8 cellular contexts compared by ENCODE assay signal in genomic region chr21:41880153-41880552, GRCh38. TPM values are rescaled to one million over a fixed set of nuclear protein-coding genes. Genes with fewer than 3 reads are reported as not detected.
DNase-seq lines count a peak whose midpoint lies in the region; ATAC-seq, FAIRE-seq and TF ChIP-seq lines count a peak whose summit lies in the region.

No MANE protein-coding gene starts in this region.

- no peak overlapping the region for H2BK20ac ChIP-seq in H1 (ENCODE audit: low read length)

- no peak overlapping the region for H3K27ac Mint-ChIP-seq in progenitor cell of endocrine pancreas

- peak overlapping the region; percentile 95 for H3K9ac ChIP-seq in OCI-LY3 (ENCODE audit: low read length)
- no peak overlapping the region for H3K9ac ChIP-seq in H1 (replicated peaks in 1 of 4; ENCODE audit: extremely low read depth in 1 of 4, low read depth in 3 of 4, low read length in 3 of 4)

- H3K23ac ChIP-seq in H1 (ENCODE audit: insufficient read length): no peak overlapping the region

- POLR2A ChIA-PET in H1 (lab: Charles Lee; ENCODE audit: partially characterized antibody): interaction anchor here (0.7 to 1.9 kb wide), 6 partner anchors 8 to 81 kb away, joined by 3 to 10 read pairs (median 4); no protein-coding TSS in a partner anchor

- H3K79me2 ChIP-seq in OCI-LY3 (ENCODE audit: low read length): peaks cover 35% of the 10 kb centered on the region
- peaks cover 0 to 28% of the 10 kb centered on the region in 2 experiments; a peak in 2 of 4 replicates for H3K79me2 ChIP-seq in H1 (ENCODE audit: control insufficient read depth in 1 of 2, insufficient read depth in 2 of 2, low read length in 2 of 2)

- H4K8ac ChIP-seq in H1 (ENCODE audit: extremely low read depth, insufficient read depth, low read length): no peak overlapping the region

- H3K4me1 Mint-ChIP-seq in progenitor cell of endocrine pancreas (ENCODE audit: low read depth): peaks cover 8% of the 10 kb centered on the region

- CTCF ChIA-PET in H1 (lab: Charles Lee; ENCODE audit: partially characterized antibody): interaction anchor here (0.7 kb wide), 1 partner anchor 150 kb away, joined by 3 read pairs; no protein-coding TSS in a partner anchor

- H4K5ac ChIP-seq in H1 (ENCODE audit: insufficient read length, low read depth, low read length): no peak overlapping the region

- H2AFZ ChIP-seq in OCI-LY3 (ENCODE audit: low read depth, low read length) (no peak overlapping the region; the same call in 1 of the 2 replicates), H1 (ENCODE audit: low read length) (no peak overlapping the region)

- no peak for TF ChIP-seq RAD21 in H1 (IDR thresholded peaks at IDR 0.05 in 1 of 2, conservative IDR thresholded peaks at IDR 0.05 in 1 of 2; ENCODE audit: low read depth in 2 of 2, low read length in 2 of 2)

- H3K36me3 ChIP-seq in GM06990 (ENCODE audit: control insufficient read depth, insufficient read depth, low read length): no peaks in the 10 kb centered on the region; the same call in 1 of the 2 replicates
- no peaks in the 10 kb centered on the region for H3K36me3 ChIP-seq in OCI-LY3 (replicated peaks; ENCODE audit: low read depth, low read length)
- no peaks in the 10 kb centered on the region for H3K36me3 ChIP-seq in H1 (ENCODE audit: control insufficient read depth in 2 of 4, insufficient read depth in 4 of 4, low read length in 3 of 4)
- no peaks in the 10 kb centered on the region for H3K36me3 ChIP-seq in testis (ENCODE audit: low read depth, missing control alignments)

- no peaks in the 10 kb centered on the region for H3K9me3 Mint-ChIP-seq in progenitor cell of endocrine pancreas (ENCODE audit: low read depth)

- H3K36me3 Mint-ChIP-seq in progenitor cell of endocrine pancreas (ENCODE audit: insufficient read depth): no peaks in the 10 kb centered on the region

- no peak overlapping the region for H3K14ac ChIP-seq in H1 (ENCODE audit: insufficient read length)

- peaks cover 4% of the 10 kb centered on the region; the same call in 1 of the 2 replicates for H3K23me2 ChIP-seq in H1 (ENCODE audit: low read depth, low read length)

- 0 out of 2 replicates have a peak, but pooled peaks cover 1% of the 10 kb centered on the region for H4K20me1 ChIP-seq in OCI-LY3 (ENCODE audit: insufficient read depth, low read length)
- H4K20me1 ChIP-seq in H1 (replicated peaks in 1 of 2; ENCODE audit: control insufficient read depth in 1 of 2, insufficient read depth in 2 of 2, low read length in 2 of 2): peaks cover 0 to 3% of the 10 kb centered on the region in 2 experiments

- DNase-seq in GM06990 (ENCODE audit: extremely low read depth, insufficient read length): no peak
- DNase-seq in H1 (ENCODE audit: low read depth in 1 of 2, low spot score in 2 of 2): no peak
- no peak for DNase-seq in progenitor cell of endocrine pancreas (ENCODE audit: low spot score, unreplicated experiment)
- DNase-seq in AG08396 (ENCODE audit: low spot score): no peak
- DNase-seq in testis: no peak

- peaks cover 18% of the 10 kb centered on the region for H3K4me1 ChIP-seq in OCI-LY3 (ENCODE audit: low read length)
- peaks cover 0 to 11% (median 3%) of the 10 kb centered on the region in 4 experiments; a peak in 4 of 7 replicates for H3K4me1 ChIP-seq in H1 (replicated peaks in 1 of 4; ENCODE audit: control insufficient read depth in 3 of 4, insufficient read depth in 4 of 4, low read length in 3 of 4)
- peaks cover 10% of the 10 kb centered on the region for H3K4me1 ChIP-seq in testis

- H3K27me3 ChIP-seq in GM06990 (replicated peaks; ENCODE audit: control insufficient read depth, insufficient read depth, low read length) (no peaks in the 10 kb centered on the region), OCI-LY3 (ENCODE audit: low read depth, low read length) (no peaks in the 10 kb centered on the region), H1 (replicated peaks in 1 of 4; ENCODE audit: control insufficient read depth in 3 of 4, extremely low read depth in 1 of 4, insufficient read depth in 3 of 4, low read length in 3 of 4) (no peaks in the 10 kb centered on the region), testis (no peaks in the 10 kb centered on the region)

- no peak overlapping the region for H2BK5ac ChIP-seq in H1 (ENCODE audit: low read depth, low read length)

- 83% methylated on average over 9 of the region's 9 CpGs; no CpG with 5 or more reads in 1 of the 2 experiments for WGBS in H1 (ENCODE audit: extremely low coverage in 1 of 2, insufficient coverage in 1 of 2, insufficient read length in 1 of 2, insufficient replicate concordance in 2 of 2, low coverage in 1 of 2, low lambda C conversion rate in 2 of 2, missing lambda C conversion rate in 1 of 2), 2 experiments
- 61 to 66% methylated on average over 9 of the region's 9 CpGs for WGBS in testis, 2 donors

- H2BK120ac ChIP-seq in H1 (replicated peaks; ENCODE audit: low read depth, low read length): no peak overlapping the region

- H3K79me1 ChIP-seq in H1 (ENCODE audit: low read depth, low read length): 0 out of 2 replicates have a peak, but pooled peaks cover 2% of the 10 kb centered on the region

- H3K9me3 ChIP-seq in OCI-LY3 (ENCODE audit: insufficient read depth, low read length) (no peaks in the 10 kb centered on the region), H1 (ENCODE audit: insufficient read depth in 2 of 2, low read depth in 1 of 2, low read length in 1 of 2) (no peaks in the 10 kb centered on the region), testis (no peaks in the 10 kb centered on the region)

- H4K91ac ChIP-seq in H1 (replicated peaks; ENCODE audit: insufficient read length, low read length): no peak overlapping the region

- FAIRE-seq in H1 (lab: Jason Lieb, UNC): no peak

- no peak overlapping the region for H2BK15ac ChIP-seq in H1 (ENCODE audit: low read length)

- intact Hi-C loops in testis (cut with DNase I; ENCODE audit: low total_unique reads): no loop called here

- H3K4me3 Mint-ChIP-seq in progenitor cell of endocrine pancreas (ENCODE audit: low read depth): peak overlapping the region; percentile 83

- no peak overlapping the region for H3K4ac ChIP-seq in H1 (replicated peaks; ENCODE audit: insufficient read length, low read depth, low read length)

- H3K27ac ChIP-seq in OCI-LY3 (ENCODE audit: low read length) (no peak overlapping the region), H1 (ENCODE audit: low read depth, low read length) (no peak overlapping the region), testis (no peak overlapping the region)

- ATAC-seq in HG02840 (IDR thresholded peaks at IDR 0.05; ENCODE audit: low FRiP score, unreplicated experiment): no peak
- ATAC-seq in GM21367 (IDR thresholded peaks at IDR 0.05; ENCODE audit: unreplicated experiment): no peak

- no peak overlapping the region for H3K18ac ChIP-seq in H1 (ENCODE audit: extremely low read depth, low read length)

- peak overlapping the region; percentile 88 for H3K4me2 ChIP-seq in OCI-LY3 (ENCODE audit: low read length)
- peak overlapping the region; percentile 50 to 82; a peak in 2 of 4 replicates for H3K4me2 ChIP-seq in H1 (ENCODE audit: insufficient read depth in 1 of 2, low read depth in 2 of 2, low read length in 2 of 2)

- H3K4me3 ChIP-seq in GM06990 (replicated peaks; ENCODE audit: low read depth, low read length) (peak overlapping the region; percentile 77), OCI-LY3 (ENCODE audit: low read length) (peak overlapping the region; percentile 97), H1 (ENCODE audit: extremely low read depth in 1 of 4, insufficient read depth in 2 of 4, low read depth in 3 of 4, low read length in 4 of 4) (peak overlapping the region in 1 of 4 experiments; percentile 81; a peak in 1 of 8 replicates), testis (no peak overlapping the region)

- H2BK12ac ChIP-seq in H1 (ENCODE audit: low read depth, low read length): no peak overlapping the region

- no peak overlapping the region for H3K56ac ChIP-seq in H1 (replicated peaks; ENCODE audit: insufficient read length, low read depth, low read length)

- H3K27me3 Mint-ChIP-seq in progenitor cell of endocrine pancreas: no peaks in the 10 kb centered on the region

- TF ChIP-seq EP300 in H1 (IDR thresholded peaks at IDR 0.05; ENCODE audit: borderline replicate concordance in 1 of 2, low read depth in 2 of 2, low read length in 2 of 2): no peak

- TF ChIP-seq CTCF in GM06990 (IDR thresholded peaks at IDR 0.05; ENCODE audit: insufficient read depth, low read length, poor library complexity, severe bottlenecking) (no peak), OCI-LY3 (IDR thresholded peaks at IDR 0.05; ENCODE audit: low read depth, low read length) (no peak), H1 (IDR thresholded peaks at IDR 0.05; ENCODE audit: control extremely low read depth in 1 of 3, insufficient read depth in 1 of 3, low read depth in 1 of 3, low read length in 3 of 3) (no peak), progenitor cell of endocrine pancreas (IDR thresholded peaks at IDR 0.05; ENCODE audit: unreplicated experiment) (no peak), testis (IDR thresholded peaks at IDR 0.05) (no peak)

- no peak overlapping the region for H2AK5ac ChIP-seq in H1 (ENCODE audit: low read depth, low read length)

- TF ChIP-seq POLR2A in H1 (IDR thresholded peaks at IDR 0.05; ENCODE audit: control extremely low read depth in 1 of 2, low read depth in 2 of 2, low read length in 2 of 2): no peak
- TF ChIP-seq POLR2A in testis (IDR thresholded peaks at IDR 0.05): no peak

TF ChIP-seq in H1, 55 proteins besides CTCF, POLR2A, EP300 and RAD21:
- TF ChIP-seq SP2 (IDR thresholded peaks at IDR 0.05; ENCODE audit: low read length): no peak
- TF ChIP-seq KDM4A (IDR thresholded peaks at IDR 0.05; ENCODE audit: low read depth, low read length, severe bottlenecking): no peak
TF ChIP-seq in H1: peak in this region for 0.

RNA-seq across cellular contexts. Expression of gene PRDM15, which starts 1.0 kb away (rescaled TPM):
- total RNA-seq in H1 (2021; fragmentation: NEBNext Ultra II Directional; extraction: Animal tissue kit (Norgen Biotek cat#: 25700)): 10.5 TPM in 2 replicates
- polyA plus RNA-seq in H1 (2011; rRNA removed): 9.7 and 11.5 TPM in 2 replicates
- 8.9 TPM for polyA plus RNA-seq in H1 (2011; cell fraction: cytosol; rRNA removed)
- 32.0 TPM for polyA plus RNA-seq in H1 (2011; cell fraction: nucleus; rRNA removed)
- polyA plus RNA-seq in H1 (2012, experiment 1 of 2): 7.7 to 9.1 TPM (median 8.6 TPM) in 4 replicates
- polyA plus RNA-seq in H1 (2012, experiment 2 of 2): 0.76 TPM
- polyA plus RNA-seq in H1 (2013, experiment 1 of 2): 4.3 TPM
- polyA plus RNA-seq in H1 (2013, experiment 2 of 2): 4.1 TPM
- 34.3 and 35.1 TPM in 2 replicates for polyA minus RNA-seq in H1 (2011; rRNA and poly(A)+ RNA removed)
- 8.6 TPM for polyA minus RNA-seq in H1 (2011; cell fraction: cytosol; rRNA and poly(A)+ RNA removed)
- 22.0 TPM for polyA minus RNA-seq in H1 (2011; cell fraction: nucleus; rRNA and poly(A)+ RNA removed)
- 14.0 and 16.2 TPM in 2 replicates for total RNA-seq in progenitor cell of endocrine pancreas
- 10 to 100 TPM; 18.8 to 21.4 TPM for total RNA-seq in testis
- polyA plus RNA-seq in testis (ENCODE audit: insufficient read depth, low read depth, low replicate concordance): 8.2 TPM

Comparison
In these comparisons a context has a peak if more than half of its experiments do, and no peak if none do; other contexts are left out.
1. H3K4me3 ChIP-seq: peak in GM06990 (single experiment) and OCI-LY3 (single experiment); none in testis (0 of 2).